ENCODE assay signal across 8 cellular contexts in the genomic region with DNA sequence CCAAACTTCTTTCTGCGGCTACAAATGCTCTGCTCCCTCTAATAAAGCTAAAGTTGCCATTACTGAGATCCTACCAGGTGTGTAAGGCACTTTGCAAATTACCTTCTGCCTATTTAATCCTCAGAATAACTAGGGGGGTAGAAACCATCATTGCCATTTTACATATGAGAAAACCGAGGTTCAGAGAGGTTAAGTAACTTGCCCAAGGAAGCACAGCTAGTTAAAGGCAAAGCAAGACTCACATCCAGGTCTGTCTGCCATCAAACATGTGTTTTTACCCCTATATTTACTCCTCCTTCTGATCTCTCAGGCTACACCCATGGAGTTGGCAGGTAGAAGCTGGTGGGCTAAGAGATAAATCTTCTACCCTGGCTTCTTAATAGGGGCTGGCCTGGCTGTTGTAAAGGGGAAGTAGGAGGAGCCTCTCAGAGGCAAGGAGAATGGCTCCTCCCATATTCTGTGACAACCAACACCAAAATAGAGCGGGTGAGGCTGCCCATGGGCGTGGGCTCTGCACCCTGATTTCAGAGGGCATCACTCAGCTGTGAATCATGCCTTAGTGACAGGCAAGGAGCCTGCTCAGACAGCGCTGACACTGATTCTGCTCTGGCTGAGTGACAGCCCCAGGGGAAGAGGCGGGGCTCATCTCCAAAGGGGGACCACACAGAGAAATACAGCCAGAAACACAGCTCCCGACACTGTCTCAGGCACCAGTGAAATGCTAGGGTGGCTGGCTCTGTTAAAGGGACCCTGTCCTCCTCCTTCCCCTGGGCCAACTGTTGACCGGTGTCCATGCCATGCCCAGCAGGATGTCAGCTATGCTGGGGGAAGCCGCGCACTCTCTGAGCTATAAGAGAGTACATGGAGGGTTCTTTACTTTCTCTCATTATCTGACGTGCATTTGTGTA.
A peak's percentile ranks its signal among the peaks of the same experiment; 100 is the strongest.
DNase-seq lines count a peak whose midpoint lies in the region; ATAC-seq, FAIRE-seq and TF ChIP-seq lines count a peak whose summit lies in the region.

No MANE protein-coding gene starts in this region.

- H3K9me3 ChIP-seq in pancreas = no peaks in the 10 kb centered on the region

- no peak for TF ChIP-seq CTCF in fibroblast of mammary gland (conservative IDR thresholded peaks at IDR 0.05; ENCODE audit: control insufficient read depth, insufficient read depth, low read depth, low read length)
- TF ChIP-seq CTCF in pancreas (IDR thresholded peaks at IDR 0.05) = no peak
- TF ChIP-seq CTCF in type B pancreatic cell (conservative IDR thresholded peaks at IDR 0.05) = no peak

- H3K4me3 ChIP-seq in fibroblast of mammary gland (ENCODE audit: control insufficient read depth, low read depth, low read length) (peak overlapping the region; percentile 22), pancreas (no peak overlapping the region)

- H3K4me1 Mint-ChIP-seq in type B pancreatic cell (ENCODE audit: unreplicated experiment) = peaks cover 48% of the 10 kb centered on the region

- peaks cover 15% of the 10 kb centered on the region for H3K27me3 Mint-ChIP-seq in type B pancreatic cell

- DNase-seq in NOMO-1 treated with dmso at 0.1 percent for 144 hours (lab: John Stamatoyannopoulos, UW; ENCODE audit: unreplicated experiment) (peak; percentile 81), activated T-cell treated with anti-CD3 and anti-CD28 coated beads for 24 hours (ENCODE audit: low read depth) (peak; percentile 63), fibroblast of mammary gland (ENCODE audit: low read depth) (peak; percentile 36), pancreas (no peak), type B pancreatic cell (ENCODE audit: extremely low spot score, unreplicated experiment) (no peak), NCI-H1694 treated with DMSO at 0.1 percent for 48 hours (lab: John Stamatoyannopoulos, UW) (no peak)

- H3K4me3 Mint-ChIP-seq in type B pancreatic cell = peak overlapping the region; percentile 23

- no peaks in the 10 kb centered on the region for H3K27me3 ChIP-seq in pancreas

- H3K36me3 Mint-ChIP-seq in type B pancreatic cell = no peaks in the 10 kb centered on the region

- intact Hi-C loops in pancreas (cut with DNase I) = no loop called here

- no peaks in the 10 kb centered on the region for H3K9me3 Mint-ChIP-seq in type B pancreatic cell

- no peak overlapping the region for H3K27ac ChIP-seq in pancreas

- no peak for FAIRE-seq in pancreas (lab: Jason Lieb, UNC)

- ATAC-seq in GM18520 (IDR thresholded peaks at IDR 0.05; ENCODE audit: unreplicated experiment) (peak; percentile 81), HG02884 (IDR thresholded peaks at IDR 0.05; ENCODE audit: unreplicated experiment) (peak; percentile 82), pancreas (peak in 3 of 4 donors; percentile 31 to 52 (median 36))

- peaks cover 0 to 10% (median 0%) of the 10 kb centered on the region in 3 donors for H3K4me1 ChIP-seq in pancreas

- H3K27ac Mint-ChIP-seq in type B pancreatic cell = peak overlapping the region; percentile 59

- WGBS in pancreas, 2 donors = 85 to 86% methylated on average over 11 of the region's 11 CpGs

- H3K36me3 ChIP-seq in pancreas = no peaks in the 10 kb centered on the region

Comparison
In these comparisons a context has a peak if more than half of its experiments do, and no peak if none do; other contexts are left out.
1. DNase-seq: peak in NOMO-1 treated with dmso at 0.1 percent for 144 hours (single experiment), activated T-cell treated with anti-CD3 and anti-CD28 coated beads for 24 hours (single experiment) and fibroblast of mammary gland (single experiment); none in pancreas (0 of 6), type B pancreatic cell (single experiment) and NCI-H1694 treated with DMSO at 0.1 percent for 48 hours (single experiment).
2. Peak in every context shown above with its lines, with median percentiles within 50 percentile points of each other: ATAC-seq.